8 cellular contexts compared by ENCODE assay signal in genomic region chr1:46718727-46719622, GRCh38. TPM values are rescaled to one million over a fixed set of nuclear protein-coding genes. Genes with fewer than 3 reads are reported as not detected.
A peak's percentile ranks its signal among the peaks of the same experiment; 100 is the strongest.
DNase-seq lines count a peak whose midpoint lies in the region; ATAC-seq, FAIRE-seq and TF ChIP-seq lines count a peak whose summit lies in the region.

EFCAB14 (minus strand) TSS chr1:46719114; CDS start chr1:46718087, 1,027 bp downstream.

- peaks cover 18 to 28% of the 10 kb centered on the region in 2 donors for H3K4me1 ChIP-seq in adrenal gland (replicated peaks in 1 of 2)

- H3K27me3 Mint-ChIP-seq in T-cell, result no peaks in the 10 kb centered on the region
- H3K27me3 Mint-ChIP-seq in type B pancreatic cell, result peaks cover 3% of the 10 kb centered on the region

- CTCF ChIA-PET in T-cell (lab: Charles Lee), result interaction anchor here (0.5 to 0.6 kb wide), 3 partner anchors 10 to 192 kb away, joined by 3 to 4 read pairs (median 3); no protein-coding TSS in a partner anchor

- H3K9me3 ChIP-seq in adrenal gland (replicated peaks in 1 of 3), result no peaks in the 10 kb centered on the region

- H3K27ac Mint-ChIP-seq in T-cell (peak within 1 kb of the TSS; percentile 90 to 96), type B pancreatic cell (peak within 1 kb of the TSS; percentile 88)

- 0 to 1% (median 0%) methylated on average over 11 to 85 of the region's 85 CpGs for WGBS in adrenal gland, 4 donors

- FAIRE-seq in GM12891 (lab: Jason Lieb, UNC), result peak; percentile 97

- DNase-seq in GM12891 (ENCODE audit: insufficient read length, low spot score) (peak; percentile 95), NCI-H1436 treated with DMSO at 0.1 percent for 48 hours (lab: John Stamatoyannopoulos, UW) (peak; percentile 76), T-cell (peak; percentile 96 to 100 (median 99)), adrenal gland (peak; percentile 96 to 98 (median 97)), cardiac septum (ENCODE audit: low spot score) (peak; percentile 99), pons (ENCODE audit: low spot score) (peak; percentile 90), type B pancreatic cell (ENCODE audit: extremely low spot score, unreplicated experiment) (peak; percentile 99)

- POLR2A ChIA-PET in T-cell (lab: Charles Lee), result interaction anchor here (0.6 to 1.0 kb wide), 3 partner anchors 14 to 231 kb away, joined by 3 to 8 read pairs (median 3); no protein-coding TSS in a partner anchor

- peak within 1 kb of the TSS; percentile 67 to 99 (median 85) for H3K4me3 ChIP-seq in adrenal gland

- H3K9me3 Mint-ChIP-seq in T-cell (no peaks in the 10 kb centered on the region), type B pancreatic cell (no peaks in the 10 kb centered on the region)

- peaks cover 0 to 20% of the 10 kb centered on the region in 2 donors for H3K36me3 ChIP-seq in adrenal gland (replicated peaks in 1 of 2)

- intact Hi-C loops in adrenal gland (cut with DNase I), result loop anchor here in 1 of 2 donors (10.0 kb wide), 1 partner anchor 104 kb away; the partner anchor contains the start of gene MOB3C
- intact Hi-C loops in cardiac septum (cut with DNase I), result loop anchor here (1.0 to 5.0 kb wide), 2 partner anchors 50 to 102 kb away; partner anchors contain the start of gene MOB3C

- no peaks in the 10 kb centered on the region for H3K27me3 ChIP-seq in adrenal gland

- H3K4me1 Mint-ChIP-seq in T-cell (peaks cover 33 to 48% (median 44%) of the 10 kb centered on the region in 3 donors), type B pancreatic cell (ENCODE audit: unreplicated experiment) (peaks cover 36% of the 10 kb centered on the region)

- H3K36me3 Mint-ChIP-seq in T-cell (peaks cover 16% of the 10 kb centered on the region), type B pancreatic cell (peaks cover 10% of the 10 kb centered on the region)

- peak within 1 kb of the TSS; percentile 88 to 92 (median 88) for H3K4me3 Mint-ChIP-seq in T-cell
- peak within 1 kb of the TSS; percentile 93 for H3K4me3 Mint-ChIP-seq in type B pancreatic cell

- ATAC-seq in HG02840 (IDR thresholded peaks at IDR 0.05; ENCODE audit: low FRiP score, unreplicated experiment) (peak; percentile 99), T-cell (replicated peaks in 1 of 4) (peak; percentile 98 to 99 (median 99))

- H3K27ac ChIP-seq in adrenal gland, result peak within 1 kb of the TSS in 4 of 5 donors; percentile 72 to 91 (median 79)

- TF ChIP-seq CTCF in adrenal gland (IDR thresholded peaks at IDR 0.05) (no peak), type B pancreatic cell (conservative IDR thresholded peaks at IDR 0.05) (no peak)

- peak; percentile 42; the same call in 1 of the 2 replicates for TF ChIP-seq POLR2A in GM12891 (IDR thresholded peaks at IDR 0.05; ENCODE audit: low read depth, low read length)
- peak; percentile 65 to 68 for TF ChIP-seq POLR2A in adrenal gland (IDR thresholded peaks at IDR 0.05)

TF ChIP-seq in GM12891, 5 proteins besides CTCF, POLR2A, EP300 and RAD21:
- TF ChIP-seq POLR2AphosphoS5 (IDR thresholded peaks at IDR 0.05; ENCODE audit: low read depth, low read length) (no peak), POU2F2 (IDR thresholded peaks at IDR 0.05; ENCODE audit: low read depth, low read length) (no peak), TAF1 (IDR thresholded peaks at IDR 0.05; ENCODE audit: low read depth, low read length) (peak; percentile 69), PAX5 (IDR thresholded peaks at IDR 0.05; ENCODE audit: insufficient read depth, low read length, severe bottlenecking) (no peak), SPI1 (IDR thresholded peaks at IDR 0.05; ENCODE audit: low read depth, low read length) (peak; percentile 86)

RNA-seq across cellular contexts. Expression of gene EFCAB14, which starts in this region (rescaled TPM):
- 21.0 TPM for polyA plus RNA-seq in GM12891 (2012; ENCODE audit: low read depth, missing spikeins)
- total RNA-seq in T-cell (10 to 100 TPM; 78.0 to 90.2 (median 82.5) TPM), adrenal gland (100 to 1,000 TPM in 3 of 8 donors, 10 to 100 TPM in 5; 55.7 to 138 (median 89.7) TPM), cardiac septum (53.7 TPM), type B pancreatic cell (ENCODE audit: low replicate concordance) (64.6 and 101 TPM in 2 replicates)
- polyA plus RNA-seq in adrenal gland, result 10 to 100 TPM; 17.9 to 65.0 (median 23.0) TPM

Comparison
In these comparisons a context has a peak if more than half of its experiments do, and no peak if none do; other contexts are left out.
1. Peak in every context shown above with its lines: DNase-seq, ATAC-seq, H3K4me3 ChIP-seq and H3K27ac ChIP-seq.